ENCODE assay signal across 8 cellular contexts in the genomic region with DNA sequence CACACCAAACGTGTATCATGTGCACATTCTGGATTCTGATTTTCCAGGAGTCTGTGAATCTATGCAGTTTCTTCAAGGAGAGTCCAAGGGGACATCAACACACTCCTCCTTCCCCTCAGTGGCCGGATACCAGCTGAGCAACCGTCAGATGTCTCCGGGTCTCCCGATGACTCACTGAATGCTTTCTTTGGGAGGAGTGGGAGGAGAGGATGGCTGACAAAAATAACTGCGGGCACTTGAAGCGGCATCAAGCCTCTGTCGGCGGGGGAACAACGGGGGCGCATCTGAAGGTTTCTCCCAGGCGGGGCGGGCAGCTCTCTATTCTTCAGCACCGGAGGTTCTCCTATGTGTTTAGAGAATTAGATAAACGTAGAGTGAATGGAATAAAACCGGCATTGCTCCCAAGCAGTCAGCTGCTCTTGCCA. TPM values are rescaled to one million over a fixed set of nuclear protein-coding genes. Genes with fewer than 3 reads are reported as not detected.
DNase-seq lines count a peak whose midpoint lies in the region; ATAC-seq and TF ChIP-seq lines count a peak whose summit lies in the region.

No MANE protein-coding gene starts in this region.

- ATAC-seq in HG02885 (IDR thresholded peaks at IDR 0.05; ENCODE audit: poor library complexity, unreplicated experiment) (no peak), GM18505 (IDR thresholded peaks at IDR 0.05; ENCODE audit: unreplicated experiment) (no peak), HG02852 (IDR thresholded peaks at IDR 0.05; ENCODE audit: unreplicated experiment) (no peak)

- H3K4me3 ChIP-seq in dorsolateral prefrontal cortex = peak overlapping the region in 39 of 59 donors; percentile 1 to 41 (median 26)
- peak overlapping the region in 1 of 2 donors; percentile 25 for H3K4me3 ChIP-seq in neuronal stem cell (ENCODE audit: low read length in 2 of 2)

- H3K79me1 ChIP-seq in neuronal stem cell (ENCODE audit: low read depth, low read length) = no peaks in the 10 kb centered on the region

- H3K9ac ChIP-seq in neuronal stem cell (ENCODE audit: low read depth, low read length, poor library complexity) = no peak overlapping the region

- H2BK12ac ChIP-seq in neuronal stem cell (ENCODE audit: low read length) = no peak overlapping the region

- no peaks in the 10 kb centered on the region for H3K36me3 ChIP-seq in neuronal stem cell (replicated peaks in 1 of 2; ENCODE audit: control insufficient read depth in 2 of 2, insufficient read depth in 2 of 2, low read length in 2 of 2)

- peak overlapping the region in 40 of 59 donors; percentile 1 to 80 (median 52) for H3K27ac ChIP-seq in dorsolateral prefrontal cortex
- no peak overlapping the region for H3K27ac ChIP-seq in neuronal stem cell (replicated peaks; ENCODE audit: low read length)

- H3K4me1 ChIP-seq in neuronal stem cell (ENCODE audit: control insufficient read depth in 2 of 2, insufficient read depth in 1 of 2, low read depth in 1 of 2, low read length in 2 of 2) = peaks cover 11 to 16% of the 10 kb centered on the region in 2 donors

- H2AFZ ChIP-seq in neuronal stem cell (ENCODE audit: low read length) = peak overlapping the region; percentile 87

- no peak overlapping the region for H3K4ac ChIP-seq in neuronal stem cell (ENCODE audit: low read length)

- WGBS in neuronal stem cell (ENCODE audit: extremely low coverage in 2 of 2, insufficient read length in 2 of 2, insufficient replicate concordance in 1 of 2), 2 donors = no CpG with 5 or more reads among the region's 16 CpGs

- no peak overlapping the region for H3K23ac ChIP-seq in neuronal stem cell (ENCODE audit: low read depth, low read length, poor library complexity)

- DNase-seq in DMS 273 treated with DMSO at 0.1 percent for 48 hours (lab: John Stamatoyannopoulos, UW) = peak; percentile 1
- peak; percentile 47 for DNase-seq in NCI-H1694 (lab: John Stamatoyannopoulos, UW)
- peak; percentile 27 to 92 (median 80) for DNase-seq in dorsolateral prefrontal cortex
- DNase-seq in neuronal stem cell (ENCODE audit: low spot score) = no peak
- DNase-seq in RPMI8226 = no peak

- H2AK5ac ChIP-seq in neuronal stem cell (ENCODE audit: low read depth, low read length) = no peak overlapping the region

- H4K91ac ChIP-seq in neuronal stem cell (ENCODE audit: low read depth, low read length, poor library complexity) = no peak overlapping the region

- no peak overlapping the region for H4K8ac ChIP-seq in neuronal stem cell (ENCODE audit: low read depth, low read length)

- no peak overlapping the region for H2BK15ac ChIP-seq in neuronal stem cell (ENCODE audit: low read length)

- no peak overlapping the region for H3K4me2 ChIP-seq in neuronal stem cell (ENCODE audit: insufficient read depth, low read length, poor library complexity, severe bottlenecking)

- H3K14ac ChIP-seq in neuronal stem cell (ENCODE audit: low read length) = no peak overlapping the region

- H2BK5ac ChIP-seq in neuronal stem cell (ENCODE audit: low read length) = no peak overlapping the region

- H2BK120ac ChIP-seq in neuronal stem cell (ENCODE audit: low read depth, low read length) = no peak overlapping the region

- peaks cover 0 to 5% (median 0%) of the 10 kb centered on the region in 45 donors for H3K27me3 ChIP-seq in dorsolateral prefrontal cortex
- H3K27me3 ChIP-seq in neuronal stem cell (ENCODE audit: control insufficient read depth in 3 of 3, insufficient read depth in 3 of 3, low read depth in 1 of 3, low read length in 3 of 3) = no peaks in the 10 kb centered on the region

- H3K18ac ChIP-seq in neuronal stem cell (ENCODE audit: low read length) = no peak overlapping the region

- intact Hi-C loops in dorsolateral prefrontal cortex (cut with DNase I) = no loop called here

- no peak for TF ChIP-seq CTCF in dorsolateral prefrontal cortex (IDR thresholded peaks at IDR 0.05 in 54 of 56, conservative IDR thresholded peaks at IDR 0.05 in 2 of 56; ENCODE audit: low read depth in 1 of 56, partially characterized antibody in 56 of 56)

- no peak for TF ChIP-seq POLR2A in GM18505 (IDR thresholded peaks at IDR 0.05; ENCODE audit: borderline replicate concordance, extremely low read depth, insufficient read depth, insufficient read length)

- H3K9me3 ChIP-seq in neuronal stem cell (replicated peaks in 1 of 2; ENCODE audit: control insufficient read depth in 2 of 2, insufficient read depth in 1 of 2, low read depth in 1 of 2, low read length in 2 of 2) = no peaks in the 10 kb centered on the region

RNA-seq across cellular contexts. Expression of a gene that starts 24.6 kb away (rescaled TPM):
- 10 to 100 TPM in 77 of 120 experiments, 1 to 10 TPM in 43; 5.5 to 19.8 (median 11.0) TPM for total RNA-seq in dorsolateral prefrontal cortex
- 2.7 TPM for polyA plus RNA-seq in neuronal stem cell (2013, experiment 1 of 2)
- 2.6 TPM for polyA plus RNA-seq in neuronal stem cell (2013, experiment 2 of 2)

RNA-seq across cellular contexts. Expression of a gene that starts 52.4 kb away (rescaled TPM):
- 10 to 100 TPM in 117 of 120 experiments, 1 to 10 TPM in 3; 9.2 to 29.9 (median 15.2) TPM for total RNA-seq in dorsolateral prefrontal cortex
- polyA plus RNA-seq in neuronal stem cell (2013, experiment 1 of 2) = 7.4 TPM
- polyA plus RNA-seq in neuronal stem cell (2013, experiment 2 of 2) = 10.7 TPM

Comparison
In these comparisons a context has a peak if more than half of its experiments do, and no peak if none do; other contexts are left out.
1. DNase-seq: peak in DMS 273 treated with DMSO at 0.1 percent for 48 hours (single experiment), NCI-H1694 (single experiment) and dorsolateral prefrontal cortex (10 of 10); none in neuronal stem cell (single experiment) and RPMI8226 (single experiment).